Comparison of ENCODE assay signal across 8 cellular contexts in the genomic region with DNA sequence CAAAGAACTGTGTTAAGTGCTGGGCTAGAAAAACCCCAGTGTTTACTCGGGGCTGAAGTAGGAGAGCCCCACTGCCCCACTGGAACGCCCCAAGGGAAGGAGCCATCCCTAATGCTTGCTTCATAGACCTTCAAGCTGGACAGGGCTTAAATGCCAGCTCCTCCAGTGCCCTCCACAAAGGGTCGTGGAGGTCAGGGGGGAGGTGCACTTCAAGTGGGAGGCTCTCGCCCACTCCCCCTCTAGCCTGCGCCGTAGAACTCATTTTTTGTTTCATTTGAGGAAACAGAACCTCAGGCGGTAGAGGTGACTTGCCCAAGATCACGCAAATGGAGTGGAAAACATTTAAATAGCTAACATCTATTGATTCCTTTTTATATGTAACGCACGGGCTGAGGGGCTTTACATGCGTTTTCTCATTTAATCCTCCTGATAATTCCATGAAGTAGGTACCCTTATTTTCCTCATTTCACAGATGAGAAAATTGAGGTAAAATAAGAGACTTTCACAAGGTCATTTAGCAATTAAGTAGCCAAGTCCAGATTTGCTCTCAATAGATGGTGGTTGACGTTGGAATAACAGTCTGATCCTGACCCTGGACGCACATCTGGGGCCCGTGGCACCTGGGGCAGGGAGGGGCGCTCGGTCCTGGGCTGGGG. TPM values are rescaled to one million over a fixed set of nuclear protein-coding genes. Genes with fewer than 3 reads are reported as not detected.
DNase-seq lines count a peak whose midpoint lies in the region; ATAC-seq and TF ChIP-seq lines count a peak whose summit lies in the region.

No MANE protein-coding gene starts in this region.

- H3K4me1 ChIP-seq in body of pancreas: peaks cover 24% of the 10 kb centered on the region
- H3K4me1 ChIP-seq in mononuclear cell (ENCODE audit: insufficient read depth, low read length): peaks cover 33% of the 10 kb centered on the region

- H3K4me3 ChIP-seq in AG04449 (ENCODE audit: low read depth, low read length): peak overlapping the region; percentile 83
- H3K4me3 ChIP-seq in HFF-Myc (replicated peaks; ENCODE audit: low read depth, low read length): peak overlapping the region; percentile 69
- peak overlapping the region; percentile 8 to 74 for H3K4me3 ChIP-seq in body of pancreas
- peak overlapping the region; percentile 82 for H3K4me3 ChIP-seq in mononuclear cell (ENCODE audit: low read length)

- WGBS in body of pancreas, 2 donors: 25 to 26% methylated on average over 14 to 16 of the region's 16 CpGs

- H3K27me3 ChIP-seq in body of pancreas (no peaks in the 10 kb centered on the region), mononuclear cell (ENCODE audit: insufficient read depth, low read length) (no peaks in the 10 kb centered on the region)

- POLR2A ChIA-PET in AG04449 (lab: Yijun Ruan, JAX): interaction anchor here (0.5 kb wide), 1 partner anchor 40 kb away, joined by 3 read pairs; no protein-coding TSS in a partner anchor

- H3K27ac ChIP-seq in body of pancreas: peak overlapping the region in 3 of 4 donors; percentile 65 to 84 (median 81)

- no peaks in the 10 kb centered on the region for H3K9me3 ChIP-seq in body of pancreas
- H3K9me3 ChIP-seq in mononuclear cell (ENCODE audit: low read depth, low read length): no peaks in the 10 kb centered on the region

- ATAC-seq in body of pancreas (no peak), HG02759 (IDR thresholded peaks at IDR 0.05; ENCODE audit: unreplicated experiment) (no peak)

- no peak for TF ChIP-seq POLR2A in body of pancreas (IDR thresholded peaks at IDR 0.05)

- H3K36me3 ChIP-seq in body of pancreas (replicated peaks in 1 of 2; ENCODE audit: insufficient read depth in 1 of 2, low read depth in 2 of 2): no peaks in the 10 kb centered on the region

- intact Hi-C loops in body of pancreas (cut with DNase I): no loop called here

- TF ChIP-seq CTCF in AG04449 (IDR thresholded peaks at IDR 0.05; ENCODE audit: insufficient read depth, low read length, missing control alignments) (no peak), HFF-Myc (IDR thresholded peaks at IDR 0.05; ENCODE audit: low read depth, low read length, missing control alignments) (no peak), body of pancreas (IDR thresholded peaks at IDR 0.05) (no peak)

- DNase-seq in AG04449 (ENCODE audit: low read depth, low spot score): no peak
- DNase-seq in HFF-Myc (ENCODE audit: extremely low read depth, low read depth): no peak
- no peak for DNase-seq in body of pancreas
- DNase-seq in NK-92 treated with Interleukin-12 subunit alpha and Interleukin-12 subunit beta, amount 100 ng/mL, for 24 hours (lab: John Stamatoyannopoulos, UW): no peak
- DNase-seq in kidney tubule cell (ENCODE audit: low spot score): no peak
- no peak for DNase-seq in NCI-H82 (lab: John Stamatoyannopoulos, UW)

- CTCF ChIA-PET in AG04449 (lab: Yijun Ruan, JAX): interaction anchor here (1.2 to 2.6 kb wide), 3 partner anchors 40 to 46 kb away, joined by 4 to 18 read pairs (median 5); no protein-coding TSS in a partner anchor

RNA-seq across cellular contexts. Expression of gene ZDHHC13, which starts 0.5 kb away (rescaled TPM):
- total RNA-seq in body of pancreas (10 to 100 TPM; 12.2 to 16.9 TPM), mononuclear cell (6.4 TPM)

RNA-seq across cellular contexts. Expression of gene MRGPRX2, which starts 55.9 kb away (rescaled TPM):
- total RNA-seq in body of pancreas (not detected), mononuclear cell (not detected)
